ENCODE assay signal across 34 cellular contexts in genomic region chr20:60892095-60892813, GRCh38.
"Had no signal": no experiment of that assay in that cellular context is flagged by ENCODE, and none has a peak within 500 bp of the region (broad histone marks: within the 10 kb centered on the region; RNA-seq: fewer than 3 reads in every experiment).

No MANE protein-coding gene starts in this region.

- H3K27ac ChIP-seq: adrenal gland, ascending aorta, body of pancreas, brain microvascular endothelial cell, breast epithelium, cardiac muscle cell had no signal

- FAIRE-seq: astrocyte, bronchial epithelial cell had no signal

- DNase-seq: activated effector memory CD4-positive, alpha-beta T cell treated with anti-CD3 and anti-CD28 coated beads, Interleukin-2, amount 50 U/mL, for 16 hours; activated effector memory CD4-positive, alpha-beta T cell treated with Interleukin-2 at 50 U/mL for 16 hours; activated gamma-delta T cell; activated gamma-delta T cell treated with Interleukin-2 at 50 U/mL for 16 hours; activated naive CD4-positive, alpha-beta T cell; activated naive CD4-positive, alpha-beta T cell treated with anti-CD3 and anti-CD28 coated beads for 36 hours; activated naive CD4-positive, alpha-beta T cell treated with anti-CD3 and anti-CD28 coated beads, Interleukin-2, amount 10 ng/mL, durations not matched to agents 7 days and 5 days; activated naive CD4-positive, alpha-beta T cell treated with anti-CD3 and anti-CD28 coated beads, Interleukin-2, amount 50 U/mL, for 16 hours; activated naive CD4-positive, alpha-beta T cell treated with Interleukin-2 at 50 U/mL for 16 hours; activated naive CD8-positive, alpha-beta T cell treated with anti-CD3 and anti-CD28 coated beads for 36 hours; activated naive CD8-positive, alpha-beta T cell treated with anti-CD3 and anti-CD28 coated beads, Interleukin-2, amount 10 ng/mL, durations not matched to agents 7 days and 5 days; activated naive CD8-positive, alpha-beta T cell treated with anti-CD3 and anti-CD28 coated beads, Interleukin-2, amount 50 U/mL, for 24 hours; activated T-cell treated with anti-CD3 and anti-CD28 coated beads, Interleukin-2, amount 50 U/mL, for 1 hour; activated T-cell treated with anti-CD3 and anti-CD28 coated beads, Interleukin-2, amount 50 U/mL, for 24 hours; activated T-cell treated with anti-CD3 and anti-CD28 coated beads, Interleukin-2, amount 50 U/mL, for 4 hours; activated T-cell treated with anti-CD3 and anti-CD28 coated beads, Interleukin-2, amount 50 U/mL, for 48 hours; activated T-cell treated with anti-CD3 and anti-CD28 coated beads, Interleukin-2, amount 50 U/mL, for 72 hours; adrenal gland; amniotic stem cell; amygdala; anterior cingulate cortex; aorta; body of pancreas; brain microvascular endothelial cell; caudate nucleus; central memory CD4-positive, alpha-beta T cell; cerebellar nuclear complex had no signal

- H3K36me3 ChIP-seq: adrenal gland, ascending aorta, brain microvascular endothelial cell, breast epithelium, cardiac muscle cell had no signal

- H3K4me3 ChIP-seq: adrenal gland, ascending aorta, body of pancreas, breast epithelium, cardiac muscle cell had no signal

- H3K9me3 ChIP-seq: adrenal gland, ascending aorta, body of pancreas, breast epithelium had no signal

- H3K4me1 ChIP-seq: adrenal gland, ascending aorta, body of pancreas, breast epithelium had no signal

- ATAC-seq: activated naive CD4-positive, alpha-beta T cell treated with anti-CD3 and anti-CD28 coated beads, Interleukin-2, amount 50 U/mL, for 72 hours; activated naive CD8-positive, alpha-beta T cell treated with anti-CD3 and anti-CD28 coated beads, Interleukin-2, amount 50 U/mL, for 24 hours; activated T-cell treated with anti-CD3 and anti-CD28 coated beads, Interleukin-2, amount 50 U/mL, for 4 hours; activated T-cell treated with anti-CD3 and anti-CD28 coated beads, Interleukin-2, amount 50 U/mL, for 72 hours; activated T-helper 17 cell treated with anti-CD3 and anti-CD28 coated beads, Interleukin-2, amount 50 U/mL, for 72 hours; body of pancreas had no signal

- H3K27me3 ChIP-seq: adrenal gland, ascending aorta, body of pancreas, brain microvascular endothelial cell, breast epithelium, cardiac muscle cell had no signal
